In the genomic region with DNA sequence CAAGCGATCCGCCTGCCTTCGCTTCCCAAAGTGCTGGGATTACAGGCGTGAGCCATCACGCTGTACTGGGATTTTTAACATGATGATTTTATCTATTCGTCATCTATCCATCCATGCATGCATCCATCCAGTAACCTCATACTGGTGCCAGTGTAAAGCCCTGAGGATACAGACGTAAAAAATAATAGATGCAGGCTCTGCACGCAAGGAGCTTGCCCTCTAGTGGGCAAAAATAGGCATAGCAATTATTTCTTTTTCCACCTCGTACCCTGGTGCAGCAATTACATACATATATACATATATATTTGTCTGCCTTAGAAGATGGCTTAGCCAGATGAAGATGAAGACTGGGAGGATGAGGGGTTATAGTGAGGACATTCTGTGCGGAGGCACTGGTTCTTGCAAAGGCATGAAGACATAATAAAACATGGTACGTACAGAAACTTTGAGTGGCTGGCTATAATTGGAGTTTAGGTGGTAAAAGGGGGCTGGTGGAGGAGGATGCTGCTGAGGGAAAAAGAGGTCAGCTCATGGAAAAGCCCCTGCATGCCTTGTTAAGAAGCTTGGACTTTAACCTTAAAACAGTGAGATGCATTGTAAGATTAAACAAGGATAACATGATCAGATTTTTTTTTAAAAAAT, we compare ENCODE assay signal across 1 cellular context.
A peak's percentile ranks its signal among the peaks of the same experiment; 100 is the strongest.
TF ChIP-seq lines count a peak whose summit lies in the region.

No MANE protein-coding gene starts in this region.

TF ChIP-seq in IMR-90, 13 proteins besides CTCF, POLR2A, EP300 and RAD21:
- TF ChIP-seq MAZ (IDR thresholded peaks at IDR 0.05; ENCODE audit: borderline replicate concordance, low read depth, low read length) (no peak), RFX5 (IDR thresholded peaks at IDR 0.05; ENCODE audit: low read depth, low read length) (no peak), SMC3 (IDR thresholded peaks at IDR 0.05; ENCODE audit: low read depth, low read length) (peak; percentile 81)
